17 cellular contexts compared by ENCODE assay signal in the genomic region with DNA sequence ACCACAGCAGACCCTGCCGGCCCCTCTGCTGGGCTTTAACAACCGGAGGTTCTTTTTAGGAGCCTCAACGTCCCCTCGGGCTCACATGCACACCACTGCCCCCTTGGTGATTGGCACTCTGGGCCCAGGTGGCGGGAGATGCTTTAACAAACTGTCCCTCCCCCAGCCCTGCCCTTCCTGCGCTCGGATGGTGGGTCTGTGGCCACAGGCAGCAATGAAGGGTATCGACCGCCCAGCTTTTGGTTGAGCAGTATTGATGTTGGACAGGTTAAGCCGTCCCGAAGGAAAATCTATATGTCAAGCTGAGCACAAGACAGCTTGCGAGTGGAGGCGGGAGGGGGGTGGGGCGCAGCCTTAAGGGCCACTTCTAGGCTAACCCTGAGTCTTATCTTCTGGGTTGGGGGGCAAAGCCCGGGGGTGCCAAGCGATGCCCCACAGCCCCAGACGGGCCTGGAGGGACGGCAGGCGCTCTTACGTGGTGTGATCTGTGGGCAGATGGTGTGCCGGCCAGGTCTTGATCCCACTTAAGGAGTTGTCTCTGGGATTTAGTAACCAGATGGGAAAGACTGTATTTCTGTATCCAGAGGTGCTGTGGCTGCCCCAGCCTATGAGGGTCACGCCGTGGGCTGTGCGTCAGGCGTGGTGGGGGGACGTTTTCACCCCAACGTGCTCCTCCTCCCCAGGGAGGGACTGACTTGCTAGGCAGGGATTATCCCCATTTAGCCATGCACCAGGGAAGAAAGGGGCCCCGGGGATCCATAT. TPM values are rescaled to one million over a fixed set of nuclear protein-coding genes. Genes with fewer than 3 reads are reported as not detected.
A peak's percentile ranks its signal among the peaks of the same experiment; 100 is the strongest.
DNase-seq lines count a peak whose midpoint lies in the region; ATAC-seq, FAIRE-seq and TF ChIP-seq lines count a peak whose summit lies in the region.
"Had no signal": no experiment of that assay in that cellular context is flagged by ENCODE, and none has a peak within 500 bp of the region (broad histone marks: within the 10 kb centered on the region; RNA-seq: fewer than 3 reads in every experiment).

No MANE protein-coding gene starts in this region.

- H3K4me1 ChIP-seq in thyroid gland, result peaks cover 53 to 57% of the 10 kb centered on the region in 2 donors

- H3K27me3 Mint-ChIP-seq in effector memory CD8-positive, alpha-beta T cell, result no peaks in the 10 kb centered on the region
- H3K27me3 Mint-ChIP-seq in progenitor cell of endocrine pancreas, result no peaks in the 10 kb centered on the region
- H3K27me3 Mint-ChIP-seq: CD4-positive, alpha-beta memory T cell; IgD-negative memory B cell had no signal

- 91% methylated on average over 12 to 22 of the region's 28 CpGs for WGBS in thyroid gland, 2 donors

- TF ChIP-seq CTCF in progenitor cell of endocrine pancreas (IDR thresholded peaks at IDR 0.05; ENCODE audit: unreplicated experiment) (no peak), thyroid gland (IDR thresholded peaks at IDR 0.05) (no peak)

- peak; percentile 87 for DNase-seq in D341Med (ENCODE audit: low spot score)
- DNase-seq in NCI-H69 (lab: John Stamatoyannopoulos, UW), result peak; percentile 34
- no peak for DNase-seq in effector memory CD8-positive, alpha-beta T cell
- DNase-seq in progenitor cell of endocrine pancreas (ENCODE audit: low spot score, unreplicated experiment), result no peak
- DNase-seq in thyroid gland, result no peak
- DNase-seq in DMS153 (lab: John Stamatoyannopoulos, UW), result no peak
- no peak for DNase-seq in GM12892 (ENCODE audit: insufficient read length)
- DNase-seq: ACHN; CD4-positive, alpha-beta memory T cell; DND-41; NCI-H187 treated with DMSO at 0.1 percent for 48 hours; NCI-H345; NCI-H748 treated with DMSO at 0.1 percent for 48 hours; T-cell had no signal

- H3K36me3 Mint-ChIP-seq in effector memory CD8-positive, alpha-beta T cell (ENCODE audit: insufficient read depth), result peaks cover 32% of the 10 kb centered on the region
- H3K36me3 Mint-ChIP-seq in progenitor cell of endocrine pancreas (ENCODE audit: insufficient read depth), result peaks cover 2% of the 10 kb centered on the region
- H3K36me3 Mint-ChIP-seq: CD4-positive, alpha-beta memory T cell had no signal

- FAIRE-seq in GM12892 (lab: Jason Lieb, UNC), result no peak
- FAIRE-seq: G401.6 had no signal

- no peak for ATAC-seq in effector memory CD8-positive, alpha-beta T cell (replicated peaks)
- no peak for ATAC-seq in GM19395 (IDR thresholded peaks at IDR 0.05; ENCODE audit: unreplicated experiment)
- ATAC-seq: T-cell had no signal

- H3K9me3 Mint-ChIP-seq in effector memory CD8-positive, alpha-beta T cell, result no peaks in the 10 kb centered on the region
- no peaks in the 10 kb centered on the region for H3K9me3 Mint-ChIP-seq in progenitor cell of endocrine pancreas (ENCODE audit: low read depth)
- H3K9me3 Mint-ChIP-seq: CD4-positive, alpha-beta memory T cell; IgD-negative memory B cell; T-cell had no signal

- H3K9me3 ChIP-seq in thyroid gland, result no peaks in the 10 kb centered on the region

- TF ChIP-seq POLR2A in thyroid gland (IDR thresholded peaks at IDR 0.05) (no peak), GM12892 (IDR thresholded peaks at IDR 0.05; ENCODE audit: low read depth, low read length) (no peak)

- intact Hi-C loops in thyroid gland (cut with DNase I), result no loop called here

- H3K4me3 ChIP-seq in thyroid gland (replicated peaks in 1 of 3), result no peak overlapping the region

- peaks cover 54 to 62% of the 10 kb centered on the region in 2 donors for H3K4me1 Mint-ChIP-seq in effector memory CD8-positive, alpha-beta T cell (ENCODE audit: low read depth in 2 of 2)
- H3K4me1 Mint-ChIP-seq in progenitor cell of endocrine pancreas (ENCODE audit: low read depth), result peaks cover 69% of the 10 kb centered on the region

- H3K36me3 ChIP-seq in thyroid gland, result no peaks in the 10 kb centered on the region

- H3K27ac ChIP-seq in thyroid gland, result no peak overlapping the region

- peak overlapping the region in 1 of 2 donors; percentile 20 for H3K4me3 Mint-ChIP-seq in effector memory CD8-positive, alpha-beta T cell
- H3K4me3 Mint-ChIP-seq in progenitor cell of endocrine pancreas (ENCODE audit: low read depth), result no peak overlapping the region
- H3K4me3 Mint-ChIP-seq: CD4-positive, alpha-beta memory T cell; T-cell had no signal

- peak overlapping the region; percentile 26 to 71 for H3K27ac Mint-ChIP-seq in effector memory CD8-positive, alpha-beta T cell
- H3K27ac Mint-ChIP-seq in progenitor cell of endocrine pancreas, result peak overlapping the region; percentile 59
- H3K27ac Mint-ChIP-seq: T-cell had no signal

- no peaks in the 10 kb centered on the region for H3K27me3 ChIP-seq in thyroid gland

RNA-seq across cellular contexts. Expression of gene GSE1, which starts 6.1 kb away (rescaled TPM):
- total RNA-seq in progenitor cell of endocrine pancreas (136 and 143 TPM in 2 replicates), thyroid gland (100 to 1,000 TPM in 1 of 4 donors, 10 to 100 TPM in 3; 54.2 to 155 (median 71.9) TPM)
- polyA plus RNA-seq in GM12892 (2012; ENCODE audit: missing spikeins), result 18.8 TPM

Comparison
In these comparisons a context has a peak if more than half of its experiments do, and no peak if none do; other contexts are left out.
1. DNase-seq: peak in D341Med (single experiment) and NCI-H69 (single experiment); none in effector memory CD8-positive, alpha-beta T cell (0 of 3), progenitor cell of endocrine pancreas (single experiment), thyroid gland (0 of 2), DMS153 (single experiment) and GM12892 (single experiment).